Comparison of ENCODE assay signal across 9 cellular contexts in genomic region chr3:58049143-58049785, GRCh38. TPM values are rescaled to one million over a fixed set of nuclear protein-coding genes. Genes with fewer than 3 reads are reported as not detected.
DNase-seq lines count a peak whose midpoint lies in the region; ATAC-seq, FAIRE-seq and TF ChIP-seq lines count a peak whose summit lies in the region.
"Had no signal": no experiment of that assay in that cellular context is flagged by ENCODE, and none has a peak within 500 bp of the region (broad histone marks: within the 10 kb centered on the region; RNA-seq: fewer than 3 reads in every experiment).

No MANE protein-coding gene starts in this region.

- peaks cover 79% of the 10 kb centered on the region for H3K4me1 Mint-ChIP-seq in astrocyte (ENCODE audit: low read depth, unreplicated experiment)

- no peaks in the 10 kb centered on the region for H3K9me3 Mint-ChIP-seq in astrocyte (ENCODE audit: unreplicated experiment)
- H3K9me3 Mint-ChIP-seq: activated T-helper 2 cell treated with anti-CD3 and anti-CD28 coated beads, Interferon-gamma antibody, Interleukin-2, Interleukin-4, amounts not matched to agents 10 μg/mL and 5 μg/mL and 100 μg/mL, durations not matched to agents 14 hours and 24 hours and 36 hours had no signal

- peaks cover 75% of the 10 kb centered on the region for H3K4me1 ChIP-seq in astrocyte (ENCODE audit: insufficient read depth, low read length)
- peaks cover 11% of the 10 kb centered on the region; the same call in 1 of the 2 replicates for H3K4me1 ChIP-seq in iPS DF 6.9 (ENCODE audit: control insufficient read depth, insufficient read depth, low read length)

- H3K36me3 Mint-ChIP-seq in astrocyte (ENCODE audit: low read depth, unreplicated experiment): peaks cover 6% of the 10 kb centered on the region

- H3K27me3 ChIP-seq in astrocyte (ENCODE audit: insufficient read depth, low read length) (no peaks in the 10 kb centered on the region), iPS DF 6.9 (ENCODE audit: control insufficient read depth, insufficient read depth, low read length) (no peaks in the 10 kb centered on the region)

- DNase-seq in HPDE6-E6E7 (ENCODE audit: extremely low spot score) (peak; percentile 53), astrocyte (ENCODE audit: low read depth) (peak; percentile 93), iPS DF 6.9 (ENCODE audit: low read depth, low spot score) (peak; percentile 91), NCI-H2081 treated with DMSO at 0.1 percent for 48 hours (lab: John Stamatoyannopoulos, UW) (no peak), NCI-H1436 (lab: John Stamatoyannopoulos, UW) (no peak)

- H3K4me3 Mint-ChIP-seq in astrocyte (ENCODE audit: unreplicated experiment): peak overlapping the region; percentile 70

- peaks cover 8% of the 10 kb centered on the region for H4K20me1 ChIP-seq in astrocyte (ENCODE audit: insufficient read depth, low read length)

- ATAC-seq in GM21786 (IDR thresholded peaks at IDR 0.05; ENCODE audit: unreplicated experiment): no peak
- ATAC-seq in HG03159 (IDR thresholded peaks at IDR 0.05; ENCODE audit: unreplicated experiment): no peak

- WGBS in iPS DF 6.9 (ENCODE audit: insufficient coverage, insufficient read length): no CpG with 5 or more reads among the region's 10 CpGs

- peaks cover 96% of the 10 kb centered on the region for H3K79me2 ChIP-seq in astrocyte (ENCODE audit: insufficient read depth, low read length)

- H3K27ac ChIP-seq in astrocyte (ENCODE audit: low read depth, low read length): peak overlapping the region; percentile 93
- no peak overlapping the region for H3K27ac ChIP-seq in iPS DF 6.9 (ENCODE audit: low read length)
- peak overlapping the region in 19 of 21 experiments; percentile 3 to 85 (median 65) for H3K27ac ChIP-seq in skin epidermis

- H3K4me2 ChIP-seq in astrocyte (ENCODE audit: low read length): peak overlapping the region; percentile 66

- FAIRE-seq in astrocyte (lab: Jason Lieb, UNC): peak; percentile 59

- peak overlapping the region; percentile 99 for H3K27ac Mint-ChIP-seq in astrocyte (ENCODE audit: unreplicated experiment)
- H3K27ac Mint-ChIP-seq: activated T-helper 2 cell treated with anti-CD3 and anti-CD28 coated beads, Interferon-gamma antibody, Interleukin-2, Interleukin-4, amounts not matched to agents 10 μg/mL and 5 μg/mL and 100 μg/mL, durations not matched to agents 14 hours and 24 hours and 36 hours had no signal

- TF ChIP-seq CTCF in astrocyte (IDR thresholded peaks at IDR 0.05; ENCODE audit: insufficient read depth, low read depth, low read length): no peak

- H3K4me3 ChIP-seq in astrocyte (ENCODE audit: insufficient read depth, low read depth, low read length) (peak overlapping the region; percentile 30), iPS DF 6.9 (ENCODE audit: low read length) (no peak overlapping the region), skin epidermis (no peak overlapping the region)

- H3K36me3 ChIP-seq in astrocyte (ENCODE audit: insufficient read depth, low read length) (no peaks in the 10 kb centered on the region), iPS DF 6.9 (ENCODE audit: control insufficient read depth, insufficient read depth, low read length) (no peaks in the 10 kb centered on the region)

- H3K27me3 Mint-ChIP-seq in astrocyte (ENCODE audit: low read depth, unreplicated experiment): no peaks in the 10 kb centered on the region

- no peak overlapping the region for H2AFZ ChIP-seq in astrocyte (ENCODE audit: low read depth, low read length)

- H3K9ac ChIP-seq in astrocyte (ENCODE audit: low read length): peak overlapping the region; percentile 72

- H3K9me3 ChIP-seq in astrocyte (ENCODE audit: insufficient read depth, low read depth, low read length) (no peaks in the 10 kb centered on the region), iPS DF 6.9 (ENCODE audit: control insufficient read depth, insufficient read depth, low read length) (no peaks in the 10 kb centered on the region)

RNA-seq across cellular contexts. Expression of gene FLNB, which starts 41.0 kb away (rescaled TPM):
- 434 and 521 TPM in 2 replicates for total RNA-seq in astrocyte

Comparison
In these comparisons a context has a peak if more than half of its experiments do, and no peak if none do; other contexts are left out.
1. DNase-seq: peak in HPDE6-E6E7 (single experiment), astrocyte (single experiment) and iPS DF 6.9 (single experiment); none in NCI-H2081 treated with DMSO at 0.1 percent for 48 hours (single experiment) and NCI-H1436 (single experiment).